21 cellular contexts compared by ENCODE assay signal in the genomic region with DNA sequence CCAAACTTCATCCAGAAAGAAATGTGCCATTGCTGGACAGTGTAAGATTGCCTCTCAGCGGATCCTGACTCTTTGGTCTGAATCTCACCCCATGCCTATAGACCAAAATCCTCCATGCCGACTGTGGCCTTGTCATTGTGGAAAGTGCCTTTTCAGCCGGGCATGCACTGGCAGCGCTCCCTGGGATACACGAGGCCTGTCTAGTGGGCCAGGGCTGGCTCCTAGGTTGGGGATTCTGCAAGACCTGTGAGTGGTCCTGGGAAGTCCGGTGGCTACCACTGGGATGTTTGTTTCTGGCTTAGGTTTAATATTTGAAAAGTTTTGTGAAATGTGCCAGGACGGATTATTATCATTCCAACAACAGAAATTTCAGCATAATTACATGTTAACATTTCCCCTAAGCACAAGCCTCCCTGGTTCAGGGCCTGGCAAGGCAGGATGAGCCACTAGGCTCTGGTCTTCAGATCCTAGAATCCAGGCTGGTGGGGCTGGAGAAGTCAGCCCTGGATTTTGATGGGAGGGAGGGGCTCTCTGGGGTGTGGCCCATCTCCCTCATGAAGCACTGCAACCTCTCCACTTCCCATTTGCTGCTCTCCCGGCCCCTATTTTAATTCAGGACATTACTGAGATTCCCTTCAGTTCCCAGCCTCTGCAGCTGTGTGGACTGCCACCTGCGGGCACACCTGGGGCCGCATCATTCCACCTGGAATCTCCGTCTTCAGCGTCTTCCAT.
"Had no signal": no experiment of that assay in that cellular context is flagged by ENCODE, and none has a peak within 500 bp of the region (broad histone marks: within the 10 kb centered on the region; RNA-seq: fewer than 3 reads in every experiment).

No MANE protein-coding gene starts in this region.

- H3K36me3 Mint-ChIP-seq: activated naive CD4-positive, alpha-beta T cell treated with anti-CD3 and anti-CD28 coated beads, Interleukin-2, amount 10 ng/mL, durations not matched to agents 7 days and 5 days; natural killer cell; T-cell had no signal

- ATAC-seq: activated CD4-positive, CD25-positive, alpha-beta regulatory T cell treated with anti-CD3 and anti-CD28 coated beads, Interleukin-2, amount 50 U/mL, for 24 hours; left lobe of liver; natural killer cell; right cardiac atrium; stimulated activated naive CD8-positive, alpha-beta T cell treated with anti-CD3 and anti-CD28 coated beads, Interleukin-15, Interleukin-2, amounts not matched to agents 100 U/mL and 50 U/mL, for 24 hours; T-cell had no signal

- H3K4me3 ChIP-seq: colonic mucosa, esophagus squamous epithelium, hepatocyte, upper lobe of left lung had no signal

- H3K4me1 ChIP-seq: colonic mucosa, upper lobe of left lung had no signal

- H3K36me3 ChIP-seq: colonic mucosa, esophagus squamous epithelium, upper lobe of left lung had no signal

- H3K27me3 ChIP-seq: colonic mucosa, esophagus squamous epithelium, hepatocyte, upper lobe of left lung had no signal

- H3K9me3 ChIP-seq: colonic mucosa, esophagus squamous epithelium, SK-N-SH, upper lobe of left lung had no signal

- H3K27ac Mint-ChIP-seq: activated naive CD4-positive, alpha-beta T cell treated with anti-CD3 and anti-CD28 coated beads, Interleukin-2, amount 10 ng/mL, durations not matched to agents 7 days and 5 days; activated T-helper 2 cell treated with anti-CD3 and anti-CD28 coated beads, Interferon-gamma antibody, Interleukin-2, Interleukin-4, amounts not matched to agents 10 μg/mL and 5 μg/mL and 100 μg/mL, durations not matched to agents 14 hours and 24 hours and 36 hours; natural killer cell; T-cell had no signal

- H3K4me1 Mint-ChIP-seq: activated naive CD4-positive, alpha-beta T cell treated with anti-CD3 and anti-CD28 coated beads, Interleukin-2, amount 10 ng/mL, durations not matched to agents 7 days and 5 days; natural killer cell; T-cell had no signal

- H3K4me3 Mint-ChIP-seq: activated naive CD4-positive, alpha-beta T cell treated with anti-CD3 and anti-CD28 coated beads, Interleukin-2, amount 10 ng/mL, durations not matched to agents 7 days and 5 days; natural killer cell; T-cell had no signal

- DNase-seq: activated CD4-positive, alpha-beta T cell treated with anti-CD3 and anti-CD28 coated beads, Interleukin-2, amount 50 U/mL, for 48 hours; activated naive CD4-positive, alpha-beta T cell treated with anti-CD3 and anti-CD28 coated beads, Interleukin-2, amount 10 ng/mL, durations not matched to agents 7 days and 5 days; activated T-cell treated with anti-CD3 and anti-CD28 coated beads, Interleukin-2, amount 50 U/mL, for 1 hour; colonic mucosa; effector CD4-positive, alpha-beta T cell; esophagus squamous epithelium; mammary epithelial cell; natural killer cell; nucleus accumbens; right cardiac atrium; SK-N-SH; small intestine; stimulated activated CD4-positive, alpha-beta T cell treated with anti-CD3 and anti-CD28 coated beads, Interleukin-4, amount 100 ng/mL, for 24 hours; stimulated activated naive CD8-positive, alpha-beta T cell treated with anti-CD3 and anti-CD28 coated beads, Interleukin-15, Interleukin-2, amounts not matched to agents 100 U/mL and 50 U/mL, for 24 hours; T-cell; T-helper 9 cell; upper lobe of left lung had no signal

- H3K27ac ChIP-seq: colonic mucosa, esophagus squamous epithelium, hepatocyte, upper lobe of left lung had no signal

- H3K9me3 Mint-ChIP-seq: activated naive CD4-positive, alpha-beta T cell treated with anti-CD3 and anti-CD28 coated beads, Interleukin-2, amount 10 ng/mL, durations not matched to agents 7 days and 5 days; activated T-helper 2 cell treated with anti-CD3 and anti-CD28 coated beads, Interferon-gamma antibody, Interleukin-2, Interleukin-4, amounts not matched to agents 10 μg/mL and 5 μg/mL and 100 μg/mL, durations not matched to agents 14 hours and 24 hours and 36 hours; natural killer cell had no signal
